1 cellular context compared by ENCODE assay signal in the genomic region with DNA sequence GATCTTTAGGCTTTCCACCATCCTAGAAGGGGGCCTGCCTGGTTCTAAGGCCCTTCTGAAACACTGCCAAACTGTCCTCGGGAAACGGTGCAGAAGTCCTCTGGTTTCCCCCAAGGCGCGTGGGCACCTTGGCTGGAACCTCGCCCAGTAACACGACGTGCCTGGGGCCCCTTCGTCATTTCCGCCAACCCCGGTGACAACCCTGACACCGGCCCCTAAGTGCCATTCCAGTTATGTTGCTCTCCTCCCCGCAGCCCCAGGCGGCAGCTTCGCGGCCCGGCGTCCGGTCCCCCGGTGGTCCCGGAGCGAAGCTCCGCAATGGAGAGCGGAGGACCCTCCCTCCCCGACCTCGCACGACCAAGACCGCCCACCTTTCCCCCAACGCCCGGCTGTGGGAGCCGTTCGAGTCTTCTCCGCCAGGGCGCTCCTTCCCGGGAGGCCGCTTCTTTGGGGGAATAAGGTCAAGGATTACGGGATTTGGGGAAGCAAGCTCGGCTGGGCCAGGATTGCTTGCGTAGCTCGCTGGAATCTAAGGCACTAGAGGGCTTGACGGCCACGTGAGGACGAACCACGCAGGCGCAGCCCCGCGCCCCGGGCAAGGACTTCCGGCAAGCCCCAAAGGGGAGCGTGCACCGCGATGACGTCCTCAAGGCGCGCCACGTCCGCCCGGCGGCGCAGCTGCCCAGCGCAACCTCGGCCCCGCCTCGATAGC.
A peak's percentile ranks its signal among the peaks of the same experiment; 100 is the strongest.
TF ChIP-seq lines count a peak whose summit lies in the region.

No MANE protein-coding gene starts in this region.

TF ChIP-seq in SK-N-SH, 30 proteins besides CTCF, POLR2A, EP300 and RAD21 (continued from another document):
- no peak for TF ChIP-seq CHD2 (IDR thresholded peaks at IDR 0.05; ENCODE audit: low read length, partially characterized antibody)
- TF ChIP-seq, protein P1, sequence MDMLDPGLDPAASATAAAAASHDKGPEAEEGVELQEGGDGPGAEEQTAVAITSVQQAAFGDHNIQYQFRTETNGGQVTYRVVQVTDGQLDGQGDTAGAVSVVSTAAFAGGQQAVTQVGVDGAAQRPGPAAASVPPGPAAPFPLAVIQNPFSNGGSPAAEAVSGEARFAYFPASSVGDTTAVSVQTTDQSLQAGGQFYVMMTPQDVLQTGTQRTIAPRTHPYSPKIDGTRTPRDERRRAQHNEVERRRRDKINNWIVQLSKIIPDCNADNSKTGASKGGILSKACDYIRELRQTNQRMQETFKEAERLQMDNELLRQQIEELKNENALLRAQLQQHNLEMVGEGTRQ (IDR thresholded peaks at IDR 0.05; ENCODE audit: borderline replicate concordance, low read depth, low read length) = peak; percentile 57
